In genomic region chr12:119319638-119320037, GRCh38 we compare ENCODE assay signal across 17 cellular contexts. TPM values are rescaled to one million over a fixed set of nuclear protein-coding genes. Genes with fewer than 3 reads are reported as not detected.
"Had no signal": no experiment of that assay in that cellular context is flagged by ENCODE, and none has a peak within 500 bp of the region (broad histone marks: within the 10 kb centered on the region; RNA-seq: fewer than 3 reads in every experiment).

No MANE protein-coding gene starts in this region.

- H3K4me3 ChIP-seq: lung, pancreas, tibial artery, uterus had no signal

- H3K36me3 ChIP-seq: pancreas, tibial artery, uterus had no signal

- H3K27me3 ChIP-seq: pancreas, tibial artery, uterus had no signal

- H3K27ac ChIP-seq: pancreas, tibial artery, uterus had no signal

- DNase-seq: activated CD4-positive, alpha-beta T cell treated with anti-CD3 and anti-CD28 coated beads, Interleukin-2, amount 50 U/mL, for 1 hour; activated naive CD4-positive, alpha-beta T cell treated with anti-CD3 and anti-CD28 coated beads, Interleukin-2, amount 10 ng/mL, durations not matched to agents 7 days and 5 days; glutamatergic neuron; immature natural killer cell; pancreas; retina; stimulated activated CD4-positive, alpha-beta T cell treated with anti-CD3 and anti-CD28 coated beads, Interleukin-2, amount 100 ng/mL, for 48 hours; tibial artery; uterus had no signal

- H3K4me1 ChIP-seq: pancreas, tibial artery, uterus had no signal

- ATAC-seq: activated T-helper 17 cell treated with anti-CD3 and anti-CD28 coated beads, Interleukin-2, amount 50 U/mL, for 72 hours; pancreas; stimulated activated memory B cell treated with anti-CD40 and anti-IgM and Interleukin-4, amounts not matched to agents 10 μg/mL and 1 μg/mL and 100 μg/mL, for 72 hours had no signal

- H3K9me3 ChIP-seq: pancreas, tibial artery, uterus had no signal

RNA-seq across cellular contexts. Expression of gene CCDC60, which starts 14.9 kb away (rescaled TPM):
- total RNA-seq: activated CD8-positive, alpha-beta memory T cell treated with anti-CD3 and anti-CD28 coated beads for 36 hours; activated T-helper 17 cell treated with anti-CD3 and anti-CD28 coated beads, Interleukin-2, amount 50 U/mL, for 72 hours; dermis microvascular lymphatic vessel endothelial cell; epithelial cell of proximal tubule; pancreas; skeletal muscle tissue had no signal
- polyA plus RNA-seq: adipose tissue, immature natural killer cell, pancreas had no signal
